ENCODE assay signal across 9 cellular contexts in the genomic region with DNA sequence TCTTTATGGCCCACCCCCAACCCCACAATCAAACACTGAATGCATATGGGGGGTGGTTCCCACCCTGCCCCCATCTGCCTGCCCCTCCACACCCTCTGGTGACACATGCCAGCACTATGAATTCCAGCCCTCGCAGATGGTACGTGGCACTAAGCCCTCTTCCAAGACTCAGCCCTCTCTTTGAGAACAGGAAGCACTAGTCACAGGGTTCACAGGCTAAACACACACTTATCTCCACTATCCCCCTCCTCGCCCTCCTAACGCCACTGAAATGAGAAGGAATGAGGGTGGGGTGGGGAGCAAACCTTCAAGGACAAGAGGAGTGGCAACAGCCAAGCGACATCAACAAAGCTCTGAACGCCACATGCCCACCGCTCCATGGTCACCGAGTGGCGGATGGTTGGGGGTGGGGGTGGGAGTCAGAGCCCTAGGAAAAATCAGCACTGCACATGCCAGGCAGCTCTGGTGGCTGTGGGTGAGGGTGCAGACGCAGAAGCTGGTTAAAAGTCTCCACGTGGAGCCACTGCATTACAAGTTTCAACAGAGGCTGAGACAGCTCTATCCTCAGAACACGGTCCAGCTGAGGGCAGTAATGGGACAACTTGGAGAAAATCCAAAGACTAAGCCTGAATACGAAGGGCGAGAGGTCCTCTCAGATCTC. TPM values are rescaled to one million over a fixed set of nuclear protein-coding genes. Genes with fewer than 3 reads are reported as not detected.
DNase-seq lines count a peak whose midpoint lies in the region; ATAC-seq, FAIRE-seq and TF ChIP-seq lines count a peak whose summit lies in the region.
"Had no signal": no experiment of that assay in that cellular context is flagged by ENCODE, and none has a peak within 500 bp of the region (broad histone marks: within the 10 kb centered on the region; RNA-seq: fewer than 3 reads in every experiment).

No MANE protein-coding gene starts in this region.

- no peak overlapping the region for H3K4me3 Mint-ChIP-seq in T-cell

- no peak for FAIRE-seq in kidney (lab: Jason Lieb, UNC)

- H3K9me3 ChIP-seq in kidney (ENCODE audit: control insufficient read depth in 1 of 2, low read length in 2 of 2) = no peaks in the 10 kb centered on the region

- no peaks in the 10 kb centered on the region for H3K9me3 Mint-ChIP-seq in T-cell

- H3K4me1 Mint-ChIP-seq in T-cell = peaks cover 0 to 3% (median 0%) of the 10 kb centered on the region in 3 donors

- no peak for ATAC-seq in T-cell (replicated peaks in 1 of 4)

- H3K4me3 ChIP-seq in cardiac fibroblast (replicated peaks in 1 of 2; ENCODE audit: low read depth in 2 of 2, low read length in 2 of 2) (no peak overlapping the region), kidney (ENCODE audit: low read length in 2 of 2) (no peak overlapping the region)

- H3K9ac ChIP-seq in kidney (ENCODE audit: low read length in 2 of 2) = peak overlapping the region in 1 of 2 donors; percentile 58

- POLR2A ChIA-PET in T-cell (lab: Charles Lee) = no interaction called here

- peaks cover 4 to 6% of the 10 kb centered on the region in 2 donors for H3K36me3 ChIP-seq in kidney (ENCODE audit: control insufficient read depth in 1 of 2, insufficient read depth in 2 of 2, low read length in 2 of 2)

- peak overlapping the region in 1 of 2 donors; percentile 57 for H3K27ac ChIP-seq in kidney (ENCODE audit: low read depth in 2 of 2, low read length in 2 of 2)

- intact Hi-C loops in kidney (cut with DNase I) = no loop called here

- H3K27ac Mint-ChIP-seq in T-cell = no peak overlapping the region

- TF ChIP-seq CTCF in cardiac fibroblast (IDR thresholded peaks at IDR 0.05; ENCODE audit: low read depth, low read length) (peak; percentile 0), kidney (IDR thresholded peaks at IDR 0.05; ENCODE audit: borderline replicate concordance, extremely low read depth, insufficient read depth) (peak; percentile 16), GM13976 (IDR thresholded peaks at IDR 0.05; ENCODE audit: borderline replicate concordance, control extremely low read depth, extremely low read depth, insufficient read depth, missing control alignments) (no peak)

- CTCF ChIA-PET in T-cell (lab: Charles Lee) = no interaction called here

- peaks cover 11 to 25% of the 10 kb centered on the region in 2 donors for H3K4me1 ChIP-seq in kidney (ENCODE audit: control insufficient read depth in 1 of 2, insufficient read depth in 1 of 2, low read depth in 1 of 2, low read length in 2 of 2)

- peaks cover 42% of the 10 kb centered on the region for H3K36me3 Mint-ChIP-seq in T-cell

- in situ Hi-C loops in GM13976 (cut with MboI; ENCODE audit: low sequenced_read_pairs, unreplicated experiment) = no loop called here

- DNase-seq in HT-29 (ENCODE audit: low spot score) (peak; percentile 81), cardiac fibroblast (ENCODE audit: low read depth in 2 of 2) (peak; percentile 87 to 96), kidney (no peak), superior temporal gyrus (ENCODE audit: extremely low spot score) (peak; percentile 96), T-cell (no peak), HUDEP-2 (lab: John Stamatoyannopoulos, UW; ENCODE audit: unreplicated experiment in 76 of 76) (no peak), GM13976 (ENCODE audit: low spot score) (no peak)
- DNase-seq in effector CD8-positive, alpha-beta T cell (lab: John Stamatoyannopoulos, UW) = no peak
- DNase-seq: OCI-M1 had no signal

- no peaks in the 10 kb centered on the region for H3K27me3 Mint-ChIP-seq in T-cell

RNA-seq across cellular contexts. Expression of gene TMEM184B, which starts 33.6 kb away (rescaled TPM):
- 26.9 and 30.7 TPM in 2 replicates for total RNA-seq in HT-29 (2014; rRNA removed; shearing (Covaris generic))
- total RNA-seq in kidney (54.1 TPM), T-cell (10 to 100 TPM; 30.8 to 41.3 (median 35.8) TPM)
- 22.9 TPM for polyA plus RNA-seq in kidney (ENCODE audit: insufficient read depth, low read depth, low replicate concordance)

RNA-seq across cellular contexts. Expression of gene MAFF, which starts 37.4 kb away (rescaled TPM):
- 78.7 and 91.5 TPM in 2 replicates for total RNA-seq in HT-29 (2014; rRNA removed; shearing (Covaris generic))
- total RNA-seq in kidney (23.4 TPM), T-cell (10 to 100 TPM in 2 of 5 donors, 1 to 10 TPM in 3; 6.5 to 49.9 (median 9.6) TPM)
- 2.2 TPM for polyA plus RNA-seq in kidney (ENCODE audit: insufficient read depth, low read depth, low replicate concordance)

RNA-seq across cellular contexts. Expression of gene PLA2G6, which starts 57.6 kb away (rescaled TPM):
- 13.0 and 16.1 TPM in 2 replicates for total RNA-seq in HT-29 (2014; rRNA removed; shearing (Covaris generic))
- total RNA-seq in kidney (61.6 TPM), T-cell (100 to 1,000 TPM in 4 of 5 donors, 10 to 100 TPM in 1; 93.6 to 197 (median 162) TPM)
- polyA plus RNA-seq in kidney (ENCODE audit: insufficient read depth, low read depth, low replicate concordance) = 26.6 TPM

Comparison
In these comparisons a context has a peak if more than half of its experiments do, and no peak if none do; other contexts are left out.
1. DNase-seq: peak in HT-29 (single experiment), cardiac fibroblast (2 of 2) and superior temporal gyrus (single experiment); none in kidney (single experiment), effector CD8-positive, alpha-beta T cell (single experiment), T-cell (0 of 34), HUDEP-2 (0 of 76) and GM13976 (single experiment).